Comparison of ENCODE assay signal across 28 cellular contexts in the genomic region with DNA sequence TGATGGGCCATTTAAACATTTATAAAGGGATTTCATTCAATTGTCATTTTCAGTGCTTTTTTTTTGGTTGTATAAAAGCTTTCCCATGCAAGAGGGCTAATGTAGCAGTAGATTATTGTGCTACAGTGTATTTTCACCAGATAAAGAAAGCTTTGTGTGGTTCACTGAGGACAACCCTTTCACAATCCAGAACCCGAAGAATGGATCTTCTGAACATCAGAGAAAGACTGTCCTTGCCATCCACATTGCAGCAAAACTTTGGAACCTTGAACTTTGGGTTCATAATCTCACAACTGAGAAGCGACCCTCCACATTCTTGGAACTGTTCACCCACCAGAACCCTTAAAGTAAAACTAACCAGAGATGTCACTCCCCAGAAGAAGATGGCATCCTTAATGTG. TPM values are rescaled to one million over a fixed set of nuclear protein-coding genes. Genes with fewer than 3 reads are reported as not detected.
"Had no signal": no experiment of that assay in that cellular context is flagged by ENCODE, and none has a peak within 500 bp of the region (broad histone marks: within the 10 kb centered on the region; RNA-seq: fewer than 3 reads in every experiment).

No MANE protein-coding gene starts in this region.

- DNase-seq: activated CD4-positive, alpha-beta memory T cell treated with anti-CD3 and anti-CD28 coated beads for 36 hours; activated CD4-positive, alpha-beta T cell treated with anti-CD3 and anti-CD28 coated beads for 36 hours; activated CD4-positive, alpha-beta T cell treated with anti-CD3 and anti-CD28 coated beads, Interleukin-2, amount 10 ng/mL, durations not matched to agents 24 days and 14 days; activated CD4-positive, CD25-positive, alpha-beta regulatory T cell; activated CD4-positive, CD25-positive, alpha-beta regulatory T cell treated with anti-CD3 and anti-CD28 coated beads, Interleukin-2, amount 50 U/mL, for 72 hours; activated CD8-positive, alpha-beta memory T cell treated with anti-CD3 and anti-CD28 coated beads, Interleukin-2, amount 10 ng/mL, durations not matched to agents 7 days and 5 days; activated CD8-positive, alpha-beta memory T cell treated with anti-CD3 and anti-CD28 coated beads, Interleukin-2, amount 50 U/mL, for 4 hours; activated CD8-positive, alpha-beta T cell treated with anti-CD3 and anti-CD28 coated beads, Interleukin-2, amount 10 ng/mL, durations not matched to agents 7 days and 5 days; activated effector memory CD4-positive, alpha-beta T cell treated with anti-CD3 and anti-CD28 coated beads, Interleukin-2, amount 50 U/mL, for 16 hours; activated naive CD4-positive, alpha-beta T cell treated with anti-CD3 and anti-CD28 coated beads for 36 hours; activated naive CD8-positive, alpha-beta T cell treated with anti-CD3 and anti-CD28 coated beads for 36 hours; activated naive CD8-positive, alpha-beta T cell treated with anti-CD3 and anti-CD28 coated beads, Interleukin-2, amount 50 U/mL, for 24 hours; activated T-cell treated with anti-CD3 and anti-CD28 coated beads, Interleukin-2, amount 50 U/mL, for 1 hour; activated T-cell treated with anti-CD3 and anti-CD28 coated beads, Interleukin-2, amount 50 U/mL, for 48 hours; adrenal gland; amygdala; body of pancreas; caudate nucleus; cortex of kidney; dermis blood vessel endothelial cell; effector CD4-positive, alpha-beta T cell; effector memory CD8-positive, alpha-beta T cell; erythroblast; foreskin keratinocyte; T-helper 2 cell had no signal

- H3K9me3 ChIP-seq: adrenal gland, body of pancreas, esophagus muscularis mucosa, gastroesophageal sphincter had no signal

- H3K27ac ChIP-seq: adrenal gland, body of pancreas, esophagus muscularis mucosa, foreskin keratinocyte, gastroesophageal sphincter had no signal

- H3K4me1 ChIP-seq: adrenal gland, body of pancreas, esophagus muscularis mucosa, foreskin keratinocyte, gastroesophageal sphincter had no signal

- ATAC-seq: activated CD4-positive, alpha-beta T cell treated with anti-CD3 and anti-CD28 coated beads for 36 hours; activated CD8-positive, alpha-beta memory T cell treated with anti-CD3 and anti-CD28 coated beads, Interleukin-2, amount 10 ng/mL, durations not matched to agents 7 days and 5 days; activated CD8-positive, alpha-beta T cell treated with anti-CD3 and anti-CD28 coated beads, Interleukin-2, amount 10 ng/mL, durations not matched to agents 7 days and 5 days; activated naive CD8-positive, alpha-beta T cell treated with anti-CD3 and anti-CD28 coated beads, Interleukin-2, amount 50 U/mL, for 24 hours; body of pancreas; effector memory CD8-positive, alpha-beta T cell; foreskin keratinocyte; gastroesophageal sphincter had no signal

- H3K36me3 ChIP-seq: adrenal gland, esophagus muscularis mucosa, gastroesophageal sphincter had no signal

- H3K4me3 ChIP-seq: adrenal gland, body of pancreas, esophagus muscularis mucosa, gastroesophageal sphincter had no signal

- H3K27me3 ChIP-seq: adrenal gland, body of pancreas, foreskin keratinocyte had no signal

RNA-seq across cellular contexts. Expression of a gene that starts 9.3 kb away (rescaled TPM):
- polyA plus RNA-seq: aorta had no signal
